12 cellular contexts compared by ENCODE assay signal in the genomic region with DNA sequence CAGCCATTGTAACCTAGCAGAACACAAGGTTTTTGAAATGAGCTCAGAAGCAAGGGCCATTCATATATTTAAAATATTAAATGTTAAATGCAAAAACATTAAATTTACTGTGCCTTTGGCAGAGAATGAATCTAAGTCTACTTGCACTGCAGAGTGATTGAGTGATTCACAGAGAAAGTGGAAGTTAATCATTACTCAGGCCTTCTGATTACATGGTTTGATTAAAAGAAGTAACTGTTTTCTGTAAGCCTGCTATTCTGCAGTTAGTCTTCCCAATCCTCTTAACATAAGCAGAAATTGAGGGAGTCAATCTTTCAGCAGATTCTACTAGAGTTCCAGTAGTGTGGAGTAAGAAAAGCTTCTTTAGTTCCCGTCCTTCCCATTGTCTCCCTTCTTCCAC. TPM values are rescaled to one million over a fixed set of nuclear protein-coding genes. Genes with fewer than 3 reads are reported as not detected.
DNase-seq lines count a peak whose midpoint lies in the region; FAIRE-seq and TF ChIP-seq lines count a peak whose summit lies in the region.
"Had no signal": no experiment of that assay in that cellular context is flagged by ENCODE, and none has a peak within 500 bp of the region (broad histone marks: within the 10 kb centered on the region; RNA-seq: fewer than 3 reads in every experiment).

No MANE protein-coding gene starts in this region.

- H3K79me2 ChIP-seq in endothelial cell of umbilical vein (ENCODE audit: control insufficient read depth, insufficient read depth, low read length): peaks cover 60% of the 10 kb centered on the region

- H2AFZ ChIP-seq in endothelial cell of umbilical vein (ENCODE audit: low read depth, low read length) (peak overlapping the region; percentile 70), neuron (ENCODE audit: low read depth, low read length) (peak overlapping the region; percentile 90)

- POLR2A ChIA-PET in endothelial cell of umbilical vein (lab: Charles Lee): no interaction called here

- peak overlapping the region; percentile 97 for H3K4me2 ChIP-seq in endothelial cell of umbilical vein (ENCODE audit: insufficient read depth, low read length)

- DNase-seq in EH (ENCODE audit: low read depth) (peak; percentile 21), NCI-H69 (lab: John Stamatoyannopoulos, UW) (peak; percentile 56), endothelial cell of umbilical vein (ENCODE audit: low read depth, low spot score) (peak; percentile 56), NCI-H2171 treated with DMSO at 0.1 percent for 48 hours (lab: John Stamatoyannopoulos, UW) (no peak), HuH-7 (ENCODE audit: low spot score) (no peak), NCI-H1694 treated with DMSO at 0.1 percent for 48 hours (lab: John Stamatoyannopoulos, UW) (no peak)
- DNase-seq: activated CD4-positive, alpha-beta T cell treated with anti-CD3 and anti-CD28 coated beads, Interleukin-2, amount 10 ng/mL, durations not matched to agents 24 days and 14 days; CD8-positive, alpha-beta memory T cell; NCI-H187 treated with DMSO at 0.1 percent for 48 hours; right cardiac atrium had no signal

- H3K9ac ChIP-seq in endothelial cell of umbilical vein (replicated peaks; ENCODE audit: extremely low read depth, insufficient read depth, low read length): peak overlapping the region; percentile 85

- H3K27me3 ChIP-seq in endothelial cell of umbilical vein (ENCODE audit: control insufficient read depth in 2 of 2, insufficient read depth in 2 of 2, low read length in 2 of 2): no peaks in the 10 kb centered on the region
- H3K27me3 ChIP-seq in neuron (ENCODE audit: insufficient read depth, low read length): no peaks in the 10 kb centered on the region

- H3K4me3 ChIP-seq in endothelial cell of umbilical vein (replicated peaks in 1 of 3; ENCODE audit: insufficient read depth in 1 of 3, low read depth in 1 of 3, low read length in 3 of 3): peak overlapping the region in 2 of 3 experiments; percentile 80 to 96
- peak overlapping the region; percentile 86 for H3K4me3 ChIP-seq in neuron (ENCODE audit: low read length)
- H3K4me3 ChIP-seq: K562 had no signal

- no peaks in the 10 kb centered on the region for H4K20me1 ChIP-seq in endothelial cell of umbilical vein (replicated peaks; ENCODE audit: control insufficient read depth, extremely low read depth, insufficient read depth, low read length)

- H3K9me1 ChIP-seq in endothelial cell of umbilical vein (replicated peaks; ENCODE audit: control insufficient read depth, extremely low read depth, insufficient read depth, low read length): no peaks in the 10 kb centered on the region

- BruUV-seq in endothelial cell of umbilical vein (replicated peaks; lab: Mats Ljungman, UMichigan): no TSS peak

- no peak for TF ChIP-seq CTCF in endothelial cell of umbilical vein (IDR thresholded peaks at IDR 0.05; ENCODE audit: extremely low read depth in 1 of 2, insufficient read depth in 1 of 2, low read depth in 1 of 2, low read length in 2 of 2)

- peak; percentile 77 for FAIRE-seq in endothelial cell of umbilical vein (lab: Jason Lieb, UNC)
- FAIRE-seq: K562 had no signal

- H3K9me3 ChIP-seq in endothelial cell of umbilical vein (replicated peaks; ENCODE audit: control insufficient read depth, insufficient read depth, low read length) (no peaks in the 10 kb centered on the region), neuron (ENCODE audit: low read length) (no peaks in the 10 kb centered on the region)

- no peak for TF ChIP-seq POLR2A in endothelial cell of umbilical vein (IDR thresholded peaks at IDR 0.05; ENCODE audit: low read depth, low read length)

- H3K4me1 ChIP-seq in endothelial cell of umbilical vein (ENCODE audit: control insufficient read depth, extremely low read depth, insufficient read depth, low read length) (peaks cover 34% of the 10 kb centered on the region), neuron (ENCODE audit: insufficient read depth, low read length) (peaks cover 13% of the 10 kb centered on the region)

- intact Hi-C loops in endothelial cell of umbilical vein (cut with micrococcal nuclease): loop anchor here (2.0 to 5.0 kb wide), 5 partner anchors 153 to 1042 kb away; no protein-coding TSS in a partner anchor

- no peaks in the 10 kb centered on the region for H3K36me3 ChIP-seq in endothelial cell of umbilical vein (ENCODE audit: control insufficient read depth in 2 of 2, extremely low read depth in 1 of 2, insufficient read depth in 2 of 2, low read length in 2 of 2)
- no peaks in the 10 kb centered on the region for H3K36me3 ChIP-seq in neuron (ENCODE audit: insufficient read depth, low read length)

- CTCF ChIA-PET in endothelial cell of umbilical vein (lab: Charles Lee): interaction anchor here (1.4 kb wide), 1 partner anchor 13 kb away, joined by 7 read pairs; no protein-coding TSS in a partner anchor

- H3K27ac ChIP-seq in endothelial cell of umbilical vein (ENCODE audit: insufficient read depth, low read depth, low read length): peak overlapping the region; percentile 69

- dilution Hi-C loops in endothelial cell of umbilical vein (cut with MboI; ENCODE audit: extremely low pct_ligation_motif_present, low sequenced_read_pairs): no loop called here

TF ChIP-seq in endothelial cell of umbilical vein, 7 proteins besides CTCF, POLR2A, EP300 and RAD21:
- no peak for TF ChIP-seq MYC (IDR thresholded peaks at IDR 0.05; ENCODE audit: low read depth, low read length)
- no peak for TF ChIP-seq POLR2AphosphoS5 (IDR thresholded peaks at IDR 0.05; ENCODE audit: insufficient read depth, low read depth, low read length)
- no peak for TF ChIP-seq JUN (IDR thresholded peaks at IDR 0.05; ENCODE audit: borderline replicate concordance, insufficient read depth, insufficient read length, low read depth)
- TF ChIP-seq, protein P1, sequence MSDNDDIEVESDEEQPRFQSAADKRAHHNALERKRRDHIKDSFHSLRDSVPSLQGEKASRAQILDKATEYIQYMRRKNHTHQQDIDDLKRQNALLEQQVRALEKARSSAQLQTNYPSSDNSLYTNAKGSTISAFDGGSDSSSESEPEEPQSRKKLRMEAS (IDR thresholded peaks at IDR 0.05; ENCODE audit: insufficient read depth, insufficient read length): no peak
- no peak for TF ChIP-seq FOS (IDR thresholded peaks at IDR 0.05; ENCODE audit: borderline replicate concordance, insufficient read depth, low read length)
- no peak for TF ChIP-seq EZH2 (IDR thresholded peaks at IDR 0.05; ENCODE audit: borderline replicate concordance, low read depth, low read length, severe bottlenecking)
- no peak for TF ChIP-seq GATA2 (IDR thresholded peaks at IDR 0.05; ENCODE audit: insufficient read depth, insufficient read length, low read depth, low read length)

RNA-seq across cellular contexts. Expression of a gene that starts 1.5 kb away (rescaled TPM):
- 16.3 and 18.1 TPM in 2 replicates for total RNA-seq in endothelial cell of umbilical vein
- polyA plus RNA-seq in endothelial cell of umbilical vein: 7.9 and 8.1 TPM in 2 replicates
- 6.1 and 7.4 TPM in 2 replicates for polyA plus RNA-seq in endothelial cell of umbilical vein (2011; cell fraction: cytosol; rRNA removed)
- polyA plus RNA-seq in endothelial cell of umbilical vein (2011; cell fraction: nucleus; rRNA removed): 13.4 and 13.9 TPM in 2 replicates
- polyA plus RNA-seq in endothelial cell of umbilical vein (2012): 12.8 and 22.1 TPM in 2 replicates
- 45.8 and 48.5 TPM in 2 replicates for polyA minus RNA-seq in endothelial cell of umbilical vein
- polyA minus RNA-seq in endothelial cell of umbilical vein (2011; cell fraction: cytosol; rRNA and poly(A)+ RNA removed): not detected
- polyA minus RNA-seq in endothelial cell of umbilical vein (2011; cell fraction: nucleus; rRNA and poly(A)+ RNA removed): 97.0 and 130 TPM in 2 replicates
- total RNA-seq: activated CD4-positive, alpha-beta T cell treated with anti-CD3 and anti-CD28 coated beads, Interleukin-2, amount 10 ng/mL, durations not matched to agents 24 days and 14 days; CD8-positive, alpha-beta memory T cell had no signal
- polyA plus RNA-seq: CD8-positive, alpha-beta memory T cell had no signal

Comparison
In these comparisons a context has a peak if more than half of its experiments do, and no peak if none do; other contexts are left out.
1. DNase-seq: peak in EH (single experiment), NCI-H69 (single experiment) and endothelial cell of umbilical vein (single experiment); none in NCI-H2171 treated with DMSO at 0.1 percent for 48 hours (single experiment), HuH-7 (single experiment) and NCI-H1694 treated with DMSO at 0.1 percent for 48 hours (single experiment).